11 cellular contexts compared by ENCODE assay signal in genomic region chr16:24508614-24509013, GRCh38. TPM values are rescaled to one million over a fixed set of nuclear protein-coding genes. Genes with fewer than 3 reads are reported as not detected.
A peak's percentile ranks its signal among the peaks of the same experiment; 100 is the strongest.
DNase-seq lines count a peak whose midpoint lies in the region; ATAC-seq and TF ChIP-seq lines count a peak whose summit lies in the region.
"Had no signal": no experiment of that assay in that cellular context is flagged by ENCODE, and none has a peak within 500 bp of the region (broad histone marks: within the 10 kb centered on the region; RNA-seq: fewer than 3 reads in every experiment).

No MANE protein-coding gene starts in this region.

- WGBS in psoas muscle, 3 donors = 34 to 41% (median 37%) methylated on average over 3 of the region's 3 CpGs

- peaks cover 10% of the 10 kb centered on the region for H3K4me1 ChIP-seq in psoas muscle

- H3K27ac ChIP-seq in psoas muscle = no peak overlapping the region

- DNase-seq in GM03348 (ENCODE audit: low spot score) (peak; percentile 68), RPMI8226 (peak; percentile 15), epithelial cell of esophagus (ENCODE audit: low read depth) (peak; percentile 91), psoas muscle (peak in 1 of 2 donors; percentile 59), NCI-H1694 (lab: John Stamatoyannopoulos, UW) (no peak)
- DNase-seq in activated T-cell treated with anti-CD3 and anti-CD28 coated beads, Interleukin-2, amount 50 U/mL, for 1 hour = no peak
- DNase-seq: activated CD8-positive, alpha-beta memory T cell treated with anti-CD3 and anti-CD28 coated beads, Interleukin-2, amount 50 U/mL, for 48 hours; effector memory CD8-positive, alpha-beta T cell; SIG-M5 had no signal

- H3K9me3 ChIP-seq in psoas muscle = no peaks in the 10 kb centered on the region

- H3K4me3 ChIP-seq in epithelial cell of esophagus (ENCODE audit: low read length) (no peak overlapping the region), psoas muscle (no peak overlapping the region)

- H3K36me3 ChIP-seq in psoas muscle (ENCODE audit: insufficient read depth in 1 of 2, low read depth in 1 of 2) = no peaks in the 10 kb centered on the region

- intact Hi-C loops in psoas muscle (cut with DNase I) = loop anchor here in 1 of 2 donors (5.0 to 10.0 kb wide), 2 partner anchors 466 to 824 kb away; no protein-coding TSS in a partner anchor

- no peak for TF ChIP-seq CTCF in epithelial cell of esophagus (IDR thresholded peaks at IDR 0.05; ENCODE audit: insufficient read depth, low read depth, low read length, missing control alignments)
- no peak for TF ChIP-seq CTCF in psoas muscle (IDR thresholded peaks at IDR 0.05)

- no peaks in the 10 kb centered on the region for H3K27me3 ChIP-seq in psoas muscle (ENCODE audit: insufficient read depth in 3 of 3, low read length in 2 of 3)

- peak; percentile 83 to 96 (median 90) for ATAC-seq in psoas muscle
- no peak for ATAC-seq in HG03432 (IDR thresholded peaks at IDR 0.05; ENCODE audit: unreplicated experiment)
- ATAC-seq in GM18868 (IDR thresholded peaks at IDR 0.05; ENCODE audit: unreplicated experiment) = no peak
- ATAC-seq: effector memory CD8-positive, alpha-beta T cell had no signal

RNA-seq across cellular contexts. Expression of gene RBBP6, which starts 30.8 kb away (rescaled TPM):
- 10 to 100 TPM; 21.8 to 30.7 (median 25.7) TPM for total RNA-seq in psoas muscle
- polyA plus RNA-seq in psoas muscle = 10 to 100 TPM; 11.7 to 21.6 (median 15.4) TPM

Comparison
In these comparisons a context has a peak if more than half of its experiments do, and no peak if none do; other contexts are left out.
1. DNase-seq: peak in GM03348 (single experiment), RPMI8226 (single experiment) and epithelial cell of esophagus (single experiment); none in activated T-cell treated with anti-CD3 and anti-CD28 coated beads, Interleukin-2, amount 50 U/mL, for 1 hour (single experiment) and NCI-H1694 (single experiment).
2. ATAC-seq: peak in psoas muscle (4 of 4); none in HG03432 (single experiment) and GM18868 (single experiment).